8 cellular contexts compared by ENCODE assay signal in the genomic region with DNA sequence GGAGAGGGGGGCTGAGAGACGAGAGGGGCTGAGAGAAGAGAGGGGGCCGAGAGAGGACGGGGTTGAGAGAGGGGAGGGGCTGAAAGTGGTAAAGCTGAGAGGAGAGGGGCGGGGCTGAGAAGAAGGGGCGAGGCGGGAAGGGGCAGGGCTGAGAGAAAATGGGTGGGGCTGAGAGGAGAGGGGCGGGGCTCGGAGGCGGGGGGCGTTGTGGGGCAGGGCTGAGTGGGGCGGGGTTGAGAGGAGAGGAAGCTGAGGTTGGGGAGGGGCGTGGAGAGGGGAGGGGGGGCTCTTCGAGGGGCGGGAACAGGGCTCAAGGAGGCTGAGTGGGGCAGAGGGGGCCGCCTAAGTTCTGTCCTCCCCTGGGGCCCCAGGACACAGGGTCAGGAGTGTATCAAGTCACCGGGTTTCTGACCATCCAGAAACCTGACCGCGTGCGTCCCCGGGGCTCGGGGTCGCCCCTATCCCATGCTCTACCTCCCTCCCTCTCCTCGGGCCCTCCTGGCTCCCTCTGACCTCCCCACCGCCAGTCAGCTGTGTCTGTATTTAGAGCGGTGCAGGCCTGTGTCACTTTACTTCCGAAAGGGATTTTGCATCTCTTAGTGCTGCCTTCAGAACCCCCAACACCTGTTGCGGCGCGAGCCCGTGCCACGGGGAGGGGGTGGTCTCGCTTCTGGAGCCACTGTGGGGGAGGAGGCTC. TPM values are rescaled to one million over a fixed set of nuclear protein-coding genes. Genes with fewer than 3 reads are reported as not detected.
A peak's percentile ranks its signal among the peaks of the same experiment; 100 is the strongest.
DNase-seq lines count a peak whose midpoint lies in the region; ATAC-seq and TF ChIP-seq lines count a peak whose summit lies in the region.

No MANE protein-coding gene starts in this region.

- H4K20me1 ChIP-seq in OCI-LY1 (ENCODE audit: insufficient read depth, low read length) = no peaks in the 10 kb centered on the region

- no peaks in the 10 kb centered on the region for H3K36me3 ChIP-seq in OCI-LY1 (ENCODE audit: insufficient read depth, low read length)

- DNase-seq in SIG-M5 treated with dmso at 0.1 percent for 504 hours (lab: John Stamatoyannopoulos, UW; ENCODE audit: unreplicated experiment) = peak; percentile 41
- no peak for DNase-seq in SIG-M5 (lab: John Stamatoyannopoulos, UW)
- no peak for DNase-seq in stimulated activated effector memory CD8-positive, alpha-beta T cell treated with anti-CD3 and anti-CD28 coated beads, Interleukin-12 subunit alpha, Interleukin-12 subunit beta, amount 100 ng/mL, for 72 hours (ENCODE audit: low spot score in 2 of 2)

- TF ChIP-seq CTCF in OCI-LY1 (IDR thresholded peaks at IDR 0.05; ENCODE audit: low read length) = no peak

- peak overlapping the region; percentile 43 for H3K4me3 ChIP-seq in OCI-LY1 (ENCODE audit: low read depth, low read length, poor library complexity, severe bottlenecking)
- H3K4me3 ChIP-seq in iPS-18c (ENCODE audit: insufficient read depth, low read depth, low read length) = peak overlapping the region; percentile 61

- peak overlapping the region; percentile 68 for H3K4me2 ChIP-seq in OCI-LY1 (ENCODE audit: low read length)

- H3K9me3 Mint-ChIP-seq in activated T-helper 17 cell treated with anti-CD3 and anti-CD28 coated beads, Interleukin-2, amount 50 U/mL, for 72 hours = no peaks in the 10 kb centered on the region
- H3K9me3 Mint-ChIP-seq in stimulated activated effector memory CD8-positive, alpha-beta T cell treated with anti-CD3 and anti-CD28 coated beads, Interleukin-12 subunit alpha, Interleukin-12 subunit beta, amount 100 ng/mL, for 72 hours = no peaks in the 10 kb centered on the region

- H3K9me2 ChIP-seq in OCI-LY1 (ENCODE audit: low read depth, low read length) = no peaks in the 10 kb centered on the region

- H3K4me1 Mint-ChIP-seq in activated T-helper 17 cell treated with anti-CD3 and anti-CD28 coated beads, Interleukin-2, amount 50 U/mL, for 72 hours = peaks cover 5% of the 10 kb centered on the region
- peaks cover 6% of the 10 kb centered on the region for H3K4me1 Mint-ChIP-seq in stimulated activated effector memory CD8-positive, alpha-beta T cell treated with anti-CD3 and anti-CD28 coated beads, Interleukin-12 subunit alpha, Interleukin-12 subunit beta, amount 100 ng/mL, for 72 hours

- H2AFZ ChIP-seq in OCI-LY1 (ENCODE audit: low read length) = no peak overlapping the region

- peak; percentile 37 for ATAC-seq in activated T-helper 17 cell treated with anti-CD3 and anti-CD28 coated beads, Interleukin-2, amount 50 U/mL, for 72 hours (replicated peaks)
- peak; percentile 73 for ATAC-seq in stimulated activated effector memory CD8-positive, alpha-beta T cell treated with anti-CD3 and anti-CD28 coated beads, Interleukin-12 subunit alpha, Interleukin-12 subunit beta, amount 100 ng/mL, for 72 hours
- ATAC-seq in HG03457 (IDR thresholded peaks at IDR 0.05; ENCODE audit: unreplicated experiment) (no peak), HG03045 (IDR thresholded peaks at IDR 0.05; ENCODE audit: unreplicated experiment) (no peak)

- H3K79me2 ChIP-seq in OCI-LY1 (ENCODE audit: insufficient read depth, low read length) = no peaks in the 10 kb centered on the region

- H3K27ac Mint-ChIP-seq in activated T-helper 17 cell treated with anti-CD3 and anti-CD28 coated beads, Interleukin-2, amount 50 U/mL, for 72 hours = no peak overlapping the region
- H3K27ac Mint-ChIP-seq in stimulated activated effector memory CD8-positive, alpha-beta T cell treated with anti-CD3 and anti-CD28 coated beads, Interleukin-12 subunit alpha, Interleukin-12 subunit beta, amount 100 ng/mL, for 72 hours = no peak overlapping the region

- no peaks in the 10 kb centered on the region for H3K9me3 ChIP-seq in OCI-LY1 (ENCODE audit: low read length)
- H3K9me3 ChIP-seq in iPS-18c (ENCODE audit: control insufficient read depth, insufficient read depth, low read length) = no peaks in the 10 kb centered on the region

- H3K9ac ChIP-seq in OCI-LY1 (ENCODE audit: low read length) = no peak overlapping the region

- H3K27me3 Mint-ChIP-seq in activated T-helper 17 cell treated with anti-CD3 and anti-CD28 coated beads, Interleukin-2, amount 50 U/mL, for 72 hours = peaks cover 25% of the 10 kb centered on the region

- H3K4me3 Mint-ChIP-seq in activated T-helper 17 cell treated with anti-CD3 and anti-CD28 coated beads, Interleukin-2, amount 50 U/mL, for 72 hours = no peak overlapping the region
- H3K4me3 Mint-ChIP-seq in stimulated activated effector memory CD8-positive, alpha-beta T cell treated with anti-CD3 and anti-CD28 coated beads, Interleukin-12 subunit alpha, Interleukin-12 subunit beta, amount 100 ng/mL, for 72 hours = peak overlapping the region; percentile 40

- no peaks in the 10 kb centered on the region for H3F3A ChIP-seq in OCI-LY1 (ENCODE audit: insufficient read depth, low read length)

- H3K27ac ChIP-seq in OCI-LY1 (ENCODE audit: low read depth, low read length, poor library complexity, severe bottlenecking) = no peak overlapping the region

- peaks cover 6% of the 10 kb centered on the region for H3K4me1 ChIP-seq in OCI-LY1 (ENCODE audit: insufficient read depth, low read length, severe bottlenecking)

- H3K36me3 Mint-ChIP-seq in activated T-helper 17 cell treated with anti-CD3 and anti-CD28 coated beads, Interleukin-2, amount 50 U/mL, for 72 hours (ENCODE audit: low read depth) = no peaks in the 10 kb centered on the region
- H3K36me3 Mint-ChIP-seq in stimulated activated effector memory CD8-positive, alpha-beta T cell treated with anti-CD3 and anti-CD28 coated beads, Interleukin-12 subunit alpha, Interleukin-12 subunit beta, amount 100 ng/mL, for 72 hours = no peaks in the 10 kb centered on the region

- peaks cover 4% of the 10 kb centered on the region; the same call in 1 of the 2 replicates for H3K27me3 ChIP-seq in OCI-LY1 (ENCODE audit: insufficient read depth, low read length)

RNA-seq across cellular contexts. Expression of gene SEMA6B, which starts 38.6 kb away (rescaled TPM):
- under 1 TPM in 1 of 2 donors, not detected in 1; 0.05 TPM for total RNA-seq in activated T-helper 17 cell treated with anti-CD3 and anti-CD28 coated beads, Interleukin-2, amount 50 U/mL, for 72 hours

RNA-seq across cellular contexts. Expression of gene TNFAIP8L1, which starts 41.2 kb away (rescaled TPM):
- 10 to 100 TPM; 18.0 to 23.6 TPM for total RNA-seq in activated T-helper 17 cell treated with anti-CD3 and anti-CD28 coated beads, Interleukin-2, amount 50 U/mL, for 72 hours

RNA-seq across cellular contexts. Expression of gene LRG1, which starts 58.3 kb away (rescaled TPM):
- total RNA-seq in activated T-helper 17 cell treated with anti-CD3 and anti-CD28 coated beads, Interleukin-2, amount 50 U/mL, for 72 hours = under 1 TPM; 0.53 to 0.93 TPM

Comparison
In these comparisons a context has a peak if more than half of its experiments do, and no peak if none do; other contexts are left out.
1. ATAC-seq: peak in activated T-helper 17 cell treated with anti-CD3 and anti-CD28 coated beads, Interleukin-2, amount 50 U/mL, for 72 hours (single experiment) and stimulated activated effector memory CD8-positive, alpha-beta T cell treated with anti-CD3 and anti-CD28 coated beads, Interleukin-12 subunit alpha, Interleukin-12 subunit beta, amount 100 ng/mL, for 72 hours (single experiment); none in HG03457 (single experiment) and HG03045 (single experiment).